1 cellular context compared by ENCODE assay signal in genomic region chr17:49677134-49677932, GRCh38.
TF ChIP-seq lines count a peak whose summit lies in the region.

No MANE protein-coding gene starts in this region.

TF ChIP-seq in HepG2, 621 proteins besides CTCF, POLR2A, EP300 and RAD21 (continued from another document and continues in another):
- peak; percentile 6; the same call in 1 of the 2 replicates for TF ChIP-seq ZNF609 (CRISPR knock-in tag; IDR thresholded peaks at IDR 0.05; ENCODE audit: borderline replicate concordance)
- no peak for TF ChIP-seq ELK4 (CRISPR knock-in tag; IDR thresholded peaks at IDR 0.05; ENCODE audit: borderline replicate concordance)
- TF ChIP-seq PPARG (CRISPR knock-in tag; conservative IDR thresholded peaks at IDR 0.05), result peak; percentile 1; the same call in 1 of the 2 replicates
- 0 out of 2 replicates have a peak, but pooled peaks have one; percentile 16 for TF ChIP-seq ZBTB7B (CRISPR knock-in tag; IDR thresholded peaks at IDR 0.05)
- 0 out of 2 replicates have a peak, but pooled peaks have one; percentile 19 for TF ChIP-seq TP53 (CRISPR knock-in tag; conservative IDR thresholded peaks at IDR 0.05)
- TF ChIP-seq EED (CRISPR knock-in tag; IDR thresholded peaks at IDR 0.05), result no peak
- no peak for TF ChIP-seq KLF9 (CRISPR knock-in tag; IDR thresholded peaks at IDR 0.05; ENCODE audit: low read depth)
- TF ChIP-seq PITX1 (CRISPR knock-in tag; IDR thresholded peaks at IDR 0.05), result peak; percentile 49; the same call in 1 of the 2 replicates
- no peak for TF ChIP-seq NCOA5 (CRISPR knock-in tag; IDR thresholded peaks at IDR 0.05)
- TF ChIP-seq ZNF616 (CRISPR knock-in tag; IDR thresholded peaks at IDR 0.05; ENCODE audit: low read depth), result 0 out of 2 replicates have a peak, but pooled peaks have one; percentile 48
- peak; percentile 8; the same call in 1 of the 2 replicates for TF ChIP-seq ZBTB25 (CRISPR knock-in tag; IDR thresholded peaks at IDR 0.05)
- no peak for TF ChIP-seq PCBP2 (optimal IDR thresholded peaks at IDR 0.05; ENCODE audit: low read depth, low read length, poor library complexity, severe bottlenecking)
- no peak for TF ChIP-seq ZNF18 (CRISPR knock-in tag; IDR thresholded peaks at IDR 0.05; ENCODE audit: insufficient replicate concordance)
- TF ChIP-seq ZNF17 (CRISPR knock-in tag; IDR thresholded peaks at IDR 0.05), result 0 out of 2 replicates have a peak, but pooled peaks have one; percentile 13
- TF ChIP-seq SOX5 (CRISPR knock-in tag; IDR thresholded peaks at IDR 0.05; ENCODE audit: borderline replicate concordance), result no peak
- peak; percentile 17; the same call in 1 of the 2 replicates for TF ChIP-seq AHR (CRISPR knock-in tag; IDR thresholded peaks at IDR 0.05)
- peak; percentile 82; the same call in 1 of the 2 replicates for TF ChIP-seq RARG (CRISPR knock-in tag; IDR thresholded peaks at IDR 0.05; ENCODE audit: low read depth)
- peak; percentile 18; the same call in 1 of the 2 replicates for TF ChIP-seq ELF4 (CRISPR knock-in tag; IDR thresholded peaks at IDR 0.05; ENCODE audit: borderline replicate concordance)
- TF ChIP-seq EZH2 (conservative IDR thresholded peaks at IDR 0.05; ENCODE audit: low read depth, low read length), result no peak
- TF ChIP-seq FOXP1 (IDR thresholded peaks at IDR 0.05), result no peak
- TF ChIP-seq FOXP1 (CRISPR knock-in tag; IDR thresholded peaks at IDR 0.05), result no peak
- TF ChIP-seq NFIC (IDR thresholded peaks at IDR 0.05; ENCODE audit: low read length), result no peak
- TF ChIP-seq ZNF160 (CRISPR knock-in tag; IDR thresholded peaks at IDR 0.05), result no peak; the same call in 1 of the 2 replicates
- no peak for TF ChIP-seq ZNF564 (CRISPR knock-in tag; IDR thresholded peaks at IDR 0.05)
- no peak for TF ChIP-seq LBX2 (CRISPR knock-in tag; IDR thresholded peaks at IDR 0.05; ENCODE audit: borderline replicate concordance)
- TF ChIP-seq XRCC5 (optimal IDR thresholded peaks at IDR 0.05; ENCODE audit: low read length), result peak; percentile 33
- no peak for TF ChIP-seq ATF7-NPFF (CRISPR knock-in tag; IDR thresholded peaks at IDR 0.05; ENCODE audit: low read depth)
- TF ChIP-seq HCFC1 (IDR thresholded peaks at IDR 0.05; ENCODE audit: low read depth, low read length), result 0 out of 2 replicates have a peak, but pooled peaks have one; percentile 27
- no peak for TF ChIP-seq FOXK1 (CRISPR knock-in tag; IDR thresholded peaks at IDR 0.05; ENCODE audit: borderline replicate concordance, low read depth)
- no peak for TF ChIP-seq ZSCAN29 (CRISPR knock-in tag; conservative IDR thresholded peaks at IDR 0.05)
- peak; percentile 86 for TF ChIP-seq TAF15 (IDR thresholded peaks at IDR 0.05; ENCODE audit: low read depth, low read length, poor library complexity, severe bottlenecking)
- no peak for TF ChIP-seq NAIF1 (CRISPR knock-in tag; IDR thresholded peaks at IDR 0.05; ENCODE audit: borderline replicate concordance)
- no peak for TF ChIP-seq BCL6 (CRISPR knock-in tag; IDR thresholded peaks at IDR 0.05)
- TF ChIP-seq RBFOX2 (IDR thresholded peaks at IDR 0.05; ENCODE audit: low read depth, low read length), result peak; percentile 85
- TF ChIP-seq MXD1 (CRISPR knock-in tag; IDR thresholded peaks at IDR 0.05), result peak; percentile 2; the same call in 1 of the 2 replicates
- TF ChIP-seq ZBTB43 (CRISPR knock-in tag; conservative IDR thresholded peaks at IDR 0.05), result no peak
- TF ChIP-seq POLR2AphosphoS5 (IDR thresholded peaks at IDR 0.05; ENCODE audit: low read depth, low read length), result peak; percentile 56
- TF ChIP-seq ZNF704 (CRISPR knock-in tag; IDR thresholded peaks at IDR 0.05; ENCODE audit: borderline replicate concordance), result 0 out of 2 replicates have a peak, but pooled peaks have one; percentile 1
- TF ChIP-seq HDAC1 (CRISPR knock-in tag; IDR thresholded peaks at IDR 0.05), result 0 out of 2 replicates have a peak, but pooled peaks have one; percentile 30
- peak; percentile 11; the same call in 1 of the 2 replicates for TF ChIP-seq ZBED4 (CRISPR knock-in tag; IDR thresholded peaks at IDR 0.05; ENCODE audit: borderline replicate concordance)
- TF ChIP-seq XBP1 (CRISPR knock-in tag; IDR thresholded peaks at IDR 0.05), result 0 out of 2 replicates have a peak, but pooled peaks have one; percentile 51
- TF ChIP-seq ZNF274 (CRISPR knock-in tag; IDR thresholded peaks at IDR 0.05), result peak; percentile 5; the same call in 1 of the 2 replicates
- TF ChIP-seq RCOR2 (CRISPR knock-in tag; IDR thresholded peaks at IDR 0.05), result peak; percentile 16; the same call in 1 of the 2 replicates
- peak; percentile 83; the same call in 2 of the 3 replicates for TF ChIP-seq MXI1 (IDR thresholded peaks at IDR 0.05; ENCODE audit: borderline replicate concordance, low read depth, low read length)
- no peak; the same call in 1 of the 2 replicates for TF ChIP-seq ZNF225 (CRISPR knock-in tag; IDR thresholded peaks at IDR 0.05)
- TF ChIP-seq KLF11 (CRISPR knock-in tag; IDR thresholded peaks at IDR 0.05), result 0 out of 2 replicates have a peak, but pooled peaks have one; percentile 13
- no peak for TF ChIP-seq ZNF660 (CRISPR knock-in tag; IDR thresholded peaks at IDR 0.05; ENCODE audit: borderline replicate concordance, low read depth)
- 0 out of 2 replicates have a peak, but pooled peaks have one; percentile 40 for TF ChIP-seq GLI4 (CRISPR knock-in tag; IDR thresholded peaks at IDR 0.05; ENCODE audit: borderline replicate concordance)
- TF ChIP-seq SATB2 (CRISPR knock-in tag; IDR thresholded peaks at IDR 0.05), result no peak; the same call in none of the 2 replicates
- 0 out of 2 replicates have a peak, but pooled peaks have one; percentile 62 for TF ChIP-seq TSC22D2 (CRISPR knock-in tag; IDR thresholded peaks at IDR 0.05; ENCODE audit: borderline replicate concordance)
- TF ChIP-seq ZNF605 (CRISPR knock-in tag; IDR thresholded peaks at IDR 0.05), result peak; percentile 20; the same call in 1 of the 2 replicates
- no peak for TF ChIP-seq REXO4 (CRISPR knock-in tag; IDR thresholded peaks at IDR 0.05; ENCODE audit: borderline replicate concordance)
- no peak for TF ChIP-seq FOXJ3 (CRISPR knock-in tag; IDR thresholded peaks at IDR 0.05; ENCODE audit: borderline replicate concordance)
